16 cellular contexts compared by ENCODE assay signal in the genomic region with DNA sequence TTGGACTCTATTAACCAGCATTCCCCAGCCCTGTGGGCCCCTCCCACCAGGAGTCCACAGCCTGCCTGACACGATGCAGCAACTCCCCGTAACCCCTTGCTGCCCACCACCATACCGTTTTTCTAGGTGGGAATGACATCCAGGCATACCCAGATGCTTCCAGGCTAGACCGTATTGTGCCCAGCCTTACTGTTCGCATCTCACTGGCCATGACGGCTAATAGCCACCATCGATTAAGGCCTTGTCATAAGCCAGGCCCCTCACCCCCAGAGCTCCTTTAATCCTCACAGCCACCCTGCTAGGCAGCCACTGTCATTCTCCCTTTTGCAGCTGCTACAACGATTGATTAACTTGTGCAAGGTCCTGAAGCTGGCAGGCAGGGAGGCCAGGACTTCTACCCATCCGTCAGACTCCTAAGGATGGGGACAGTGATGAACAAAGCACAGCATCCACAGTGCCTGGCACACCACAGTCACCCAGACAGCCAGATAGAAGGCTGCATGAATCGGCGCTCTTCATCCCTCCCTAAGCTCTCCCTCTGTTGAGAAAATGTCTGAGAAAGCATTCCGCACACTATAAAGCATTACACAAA.
DNase-seq lines count a peak whose midpoint lies in the region; ATAC-seq and TF ChIP-seq lines count a peak whose summit lies in the region.
"Had no signal": no experiment of that assay in that cellular context is flagged by ENCODE, and none has a peak within 500 bp of the region (broad histone marks: within the 10 kb centered on the region; RNA-seq: fewer than 3 reads in every experiment).

No MANE protein-coding gene starts in this region.

- 71 to 84% methylated on average over 10 to 12 of the region's 12 CpGs for WGBS in endodermal cell (ENCODE audit: insufficient coverage in 1 of 2, insufficient read length in 1 of 2), 2 experiments
- WGBS in GM23248 (ENCODE audit: low coverage in 1 of 2, low lambda C conversion rate in 2 of 2, missing lambda C conversion rate in 2 of 2), 2 experiments: 85% methylated on average over 12 of the region's 12 CpGs

- H3K36me3 ChIP-seq in endodermal cell (ENCODE audit: control insufficient read depth, insufficient read depth, low read length): no peaks in the 10 kb centered on the region
- no peaks in the 10 kb centered on the region for H3K36me3 ChIP-seq in GM23248 (ENCODE audit: low read depth)
- H3K36me3 ChIP-seq: left lung, suprapubic skin had no signal

- peaks cover 35% of the 10 kb centered on the region for H3K4me1 Mint-ChIP-seq in endodermal cell
- H3K4me1 Mint-ChIP-seq in nephron progenitor cell: peaks cover 81% of the 10 kb centered on the region
- H3K4me1 Mint-ChIP-seq: activated CD4-positive, alpha-beta T cell treated with anti-CD3 and anti-CD28 coated beads, Interleukin-2, amount 10 ng/mL, durations not matched to agents 7 days and 5 days had no signal

- POLR2A ChIA-PET in RWPE1 (lab: Yijun Ruan, JAX; ENCODE audit: low non-redundant PET): no interaction called here

- peaks cover 18% of the 10 kb centered on the region for H3K4me1 ChIP-seq in endodermal cell (ENCODE audit: control insufficient read depth, insufficient read depth, low read length)
- H3K4me1 ChIP-seq in GM23248 (ENCODE audit: insufficient read depth): peaks cover 35% of the 10 kb centered on the region

- H3K9me3 Mint-ChIP-seq in endodermal cell (no peaks in the 10 kb centered on the region), nephron progenitor cell (no peaks in the 10 kb centered on the region)
- H3K9me3 Mint-ChIP-seq: activated CD4-positive, alpha-beta T cell treated with anti-CD3 and anti-CD28 coated beads, Interleukin-2, amount 10 ng/mL, durations not matched to agents 7 days and 5 days had no signal

- peaks cover 27% of the 10 kb centered on the region for H3F3A ChIP-seq in GM23248 (ENCODE audit: insufficient read depth)

- H4K20me1 ChIP-seq in GM23248 (ENCODE audit: insufficient read depth): no peaks in the 10 kb centered on the region

- no peaks in the 10 kb centered on the region for H3K79me2 ChIP-seq in GM23248 (ENCODE audit: insufficient read depth)

- peak overlapping the region; percentile 82; the same call in 1 of the 2 replicates for H3K27ac ChIP-seq in RWPE1
- peak overlapping the region; percentile 94 for H3K27ac ChIP-seq in endodermal cell (ENCODE audit: low read depth, low read length)
- peak overlapping the region; percentile 67 for H3K27ac ChIP-seq in substantia nigra (ENCODE audit: low read depth, low read length, poor library complexity, severe bottlenecking)
- H3K27ac ChIP-seq in GM23248: no peak overlapping the region
- H3K27ac ChIP-seq: left lung had no signal

- H3K27me3 Mint-ChIP-seq in endodermal cell (ENCODE audit: insufficient read depth): no peaks in the 10 kb centered on the region
- H3K27me3 Mint-ChIP-seq in nephron progenitor cell (ENCODE audit: low read depth, poor library complexity): no peaks in the 10 kb centered on the region
- H3K27me3 Mint-ChIP-seq: activated naive CD8-positive, alpha-beta T cell had no signal

- DNase-seq in RWPE1 (ENCODE audit: low spot score): no peak
- peak; percentile 52 for DNase-seq in endodermal cell
- DNase-seq in nephron progenitor cell: no peak
- peak in 20 of 49 donors; percentile 6 to 61 (median 25) for DNase-seq in substantia nigra (lab: John Stamatoyannopoulos, UW)
- no peak for DNase-seq in GF-D8 (lab: John Stamatoyannopoulos, UW)
- no peak for DNase-seq in GM23248
- DNase-seq: activated CD4-positive, alpha-beta T cell treated with anti-CD3 and anti-CD28 coated beads, Interleukin-2, amount 10 ng/mL, durations not matched to agents 7 days and 5 days; AML-193; effector CD8-positive, alpha-beta T cell; Karpas-422; NCI-H1105 treated with DMSO at 0.1 percent for 48 hours had no signal

- H3K4me2 ChIP-seq in GM23248 (ENCODE audit: unreplicated experiment): no peak overlapping the region

- H3K4me3 Mint-ChIP-seq in endodermal cell: no peak overlapping the region
- H3K4me3 Mint-ChIP-seq in nephron progenitor cell: no peak overlapping the region
- H3K4me3 Mint-ChIP-seq: activated CD4-positive, alpha-beta T cell treated with anti-CD3 and anti-CD28 coated beads, Interleukin-2, amount 10 ng/mL, durations not matched to agents 7 days and 5 days; activated naive CD8-positive, alpha-beta T cell had no signal

- no peak overlapping the region for H3K9ac ChIP-seq in endodermal cell (ENCODE audit: extremely low read depth, low read length, poor library complexity, severe bottlenecking)
- H3K9ac ChIP-seq in GM23248: no peak overlapping the region

- no peaks in the 10 kb centered on the region for H3K9me3 ChIP-seq in endodermal cell (ENCODE audit: control insufficient read depth, low read length)
- H3K9me3 ChIP-seq in GM23248 (ENCODE audit: low read depth): no peaks in the 10 kb centered on the region
- H3K9me3 ChIP-seq: left lung, suprapubic skin had no signal

- no peak for ATAC-seq in GM21515 (IDR thresholded peaks at IDR 0.05; ENCODE audit: unreplicated experiment)
- ATAC-seq: GM12878, left lung had no signal

- no peak overlapping the region for H3K4me3 ChIP-seq in endodermal cell (ENCODE audit: low read length)
- no peak overlapping the region for H3K4me3 ChIP-seq in GM23248
- H3K4me3 ChIP-seq: GM12878, left lung, suprapubic skin had no signal

- TF ChIP-seq CTCF in RWPE1 (conservative IDR thresholded peaks at IDR 0.05; ENCODE audit: low read depth) (no peak), endodermal cell (conservative IDR thresholded peaks at IDR 0.05) (no peak), nephron progenitor cell (IDR thresholded peaks at IDR 0.05) (no peak)

- H3K9me2 ChIP-seq in GM23248 (ENCODE audit: insufficient read depth): no peaks in the 10 kb centered on the region

- H3K27ac Mint-ChIP-seq in endodermal cell (no peak overlapping the region), nephron progenitor cell (peak overlapping the region; percentile 49)
- H3K27ac Mint-ChIP-seq: activated CD4-positive, alpha-beta T cell treated with anti-CD3 and anti-CD28 coated beads, Interleukin-2, amount 10 ng/mL, durations not matched to agents 7 days and 5 days; activated naive CD8-positive, alpha-beta T cell had no signal

- H2AFZ ChIP-seq in GM23248: no peak overlapping the region

- no peaks in the 10 kb centered on the region for H3K36me3 Mint-ChIP-seq in endodermal cell (ENCODE audit: low read depth)
- no peaks in the 10 kb centered on the region for H3K36me3 Mint-ChIP-seq in nephron progenitor cell (ENCODE audit: low read depth)
- H3K36me3 Mint-ChIP-seq: activated naive CD8-positive, alpha-beta T cell had no signal

- CTCF ChIA-PET in RWPE1 (lab: Yijun Ruan, JAX): no interaction called here

- H3K27me3 ChIP-seq in endodermal cell (ENCODE audit: control insufficient read depth, insufficient read depth, low read length, poor library complexity, severe bottlenecking) (no peaks in the 10 kb centered on the region), GM23248 (replicated peaks; ENCODE audit: insufficient read depth) (no peaks in the 10 kb centered on the region)
- H3K27me3 ChIP-seq: left lung, suprapubic skin had no signal

- in situ Hi-C loops in GM23248 (cut with MboI): no loop called here
